ENCODE assay signal across 32 cellular contexts in the genomic region with DNA sequence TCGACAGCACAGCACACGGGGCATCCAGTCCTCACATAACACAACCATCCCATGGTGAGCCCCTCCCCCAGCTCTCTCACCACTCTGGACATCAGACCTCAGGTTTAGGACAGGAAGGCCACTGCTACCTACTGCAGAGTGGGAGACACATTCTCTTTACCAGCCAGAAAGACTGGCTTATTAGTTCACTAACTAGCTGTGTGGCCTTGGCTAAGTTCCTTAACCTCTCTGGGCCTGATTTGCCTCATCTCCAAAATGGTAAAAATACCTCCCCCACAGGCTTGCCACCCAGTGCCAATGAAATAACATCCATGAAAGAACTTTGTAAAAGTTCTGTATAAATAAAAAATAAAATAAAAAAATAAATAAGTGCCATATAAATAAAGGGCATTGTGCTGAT. TPM values are rescaled to one million over a fixed set of nuclear protein-coding genes. Genes with fewer than 3 reads are reported as not detected.
"Had no signal": no experiment of that assay in that cellular context is flagged by ENCODE, and none has a peak within 500 bp of the region (broad histone marks: within the 10 kb centered on the region; RNA-seq: fewer than 3 reads in every experiment).

No MANE protein-coding gene starts in this region.

- H3K27ac Mint-ChIP-seq: nephron; stimulated activated effector memory CD8-positive, alpha-beta T cell treated with anti-CD3 and anti-CD28 coated beads, Interleukin-12 subunit alpha, Interleukin-12 subunit beta, amount 100 ng/mL, for 72 hours; stimulated activated naive CD8-positive, alpha-beta T cell treated with anti-CD3 and anti-CD28 coated beads, Interleukin-15, Interleukin-2, amounts not matched to agents 100 ng/mL and 50 ng/mL, for 24 hours had no signal

- DNase-seq: islet precursor cell; kidney glomerular epithelial cell; left cardiac atrium; lower lobe of right lung; mammary epithelial cell; mesenchymal stem cell; naive thymus-derived CD8-positive, alpha-beta T cell; nucleus accumbens; pancreas; retina; right cardiac atrium; sigmoid colon; small intestine; spleen; stimulated activated CD4-positive, alpha-beta T cell treated with anti-CD3 and anti-CD28 coated beads, Interleukin-4, amount 100 ng/mL, for 24 hours; stimulated activated naive CD4-positive, alpha-beta T cell; tibial artery; trophoblast cell; upper lobe of right lung had no signal

- H3K4me3 ChIP-seq: hepatocyte, lower lobe of right lung, pancreas, prostate gland, sigmoid colon, spleen, suprapubic skin, thoracic aorta, tibial artery, upper lobe of right lung had no signal

- ATAC-seq: left cardiac atrium; left lobe of liver; lower lobe of right lung; naive thymus-derived CD8-positive, alpha-beta T cell; pancreas; right cardiac atrium; stimulated activated effector memory CD8-positive, alpha-beta T cell treated with anti-CD3 and anti-CD28 coated beads, Interleukin-12 subunit alpha, Interleukin-12 subunit beta, amount 100 ng/mL, for 72 hours; upper lobe of right lung had no signal

- H3K27ac ChIP-seq: hepatocyte, lower lobe of right lung, pancreas, prostate gland, sigmoid colon, spleen, suprapubic skin, thoracic aorta, tibial artery, upper lobe of right lung had no signal

- H3K9me3 ChIP-seq: lower lobe of right lung, pancreas, prostate gland, sigmoid colon, spleen, suprapubic skin, thoracic aorta, tibial artery, upper lobe of right lung had no signal

- H2AFZ ChIP-seq: hepatocyte had no signal

- H3K36me3 Mint-ChIP-seq: naive thymus-derived CD8-positive, alpha-beta T cell; stimulated activated effector memory CD8-positive, alpha-beta T cell treated with anti-CD3 and anti-CD28 coated beads, Interleukin-12 subunit alpha, Interleukin-12 subunit beta, amount 100 ng/mL, for 72 hours had no signal

- H3K4me1 ChIP-seq: lower lobe of right lung, pancreas, prostate gland, suprapubic skin, upper lobe of right lung had no signal

- H3K79me2 ChIP-seq: hepatocyte had no signal

- H3K27me3 ChIP-seq: hepatocyte, pancreas, sigmoid colon, tibial artery, upper lobe of right lung had no signal

- H3K4me3 Mint-ChIP-seq: naive thymus-derived CD8-positive, alpha-beta T cell; nephron; neural crest cell; stimulated activated effector memory CD8-positive, alpha-beta T cell treated with anti-CD3 and anti-CD28 coated beads, Interleukin-12 subunit alpha, Interleukin-12 subunit beta, amount 100 ng/mL, for 72 hours; stimulated activated naive CD8-positive, alpha-beta T cell treated with anti-CD3 and anti-CD28 coated beads, Interleukin-15, Interleukin-2, amounts not matched to agents 100 ng/mL and 50 ng/mL, for 24 hours had no signal

- H3K36me3 ChIP-seq: lower lobe of right lung, pancreas, prostate gland, sigmoid colon, spleen, suprapubic skin, thoracic aorta, tibial artery, upper lobe of right lung had no signal

- H3K4me2 ChIP-seq: hepatocyte had no signal

- H3K9me3 Mint-ChIP-seq: naive thymus-derived CD8-positive, alpha-beta T cell; nephron; neural crest cell; stimulated activated effector memory CD8-positive, alpha-beta T cell treated with anti-CD3 and anti-CD28 coated beads, Interleukin-12 subunit alpha, Interleukin-12 subunit beta, amount 100 ng/mL, for 72 hours; stimulated activated naive CD8-positive, alpha-beta T cell treated with anti-CD3 and anti-CD28 coated beads, Interleukin-15, Interleukin-2, amounts not matched to agents 100 ng/mL and 50 ng/mL, for 24 hours had no signal

- FAIRE-seq: pancreas, small intestine, urothelium cell line had no signal

RNA-seq across cellular contexts. Expression of a gene that starts 32.1 kb away (rescaled TPM):
- total RNA-seq: mammary epithelial cell; naive thymus-derived CD8-positive, alpha-beta T cell; neural crest cell; osteoblast; prostate gland; spleen; suprapubic skin; upper lobe of right lung had no signal
- polyA plus RNA-seq: mammary epithelial cell; naive thymus-derived CD8-positive, alpha-beta T cell had no signal

RNA-seq across cellular contexts. Expression of a gene that starts 35.0 kb away (rescaled TPM):
- total RNA-seq: left cardiac atrium; left lobe of liver; liver; lower lobe of right lung; mammary epithelial cell; naive thymus-derived CD8-positive, alpha-beta T cell; neural crest cell; osteoblast; pancreas; right cardiac atrium; spleen; subcutaneous adipose tissue; suprapubic skin; thoracic aorta; upper lobe of right lung had no signal
- polyA plus RNA-seq: liver; mammary epithelial cell; naive thymus-derived CD8-positive, alpha-beta T cell; pancreas; right cardiac atrium; spleen had no signal

RNA-seq across cellular contexts. Expression of a gene that starts 35.5 kb away (rescaled TPM):
- total RNA-seq: naive thymus-derived CD8-positive, alpha-beta T cell; osteoblast had no signal
- polyA plus RNA-seq: hepatocyte; mammary epithelial cell; naive thymus-derived CD8-positive, alpha-beta T cell had no signal
